ENCODE assay signal across 8 cellular contexts in the genomic region with DNA sequence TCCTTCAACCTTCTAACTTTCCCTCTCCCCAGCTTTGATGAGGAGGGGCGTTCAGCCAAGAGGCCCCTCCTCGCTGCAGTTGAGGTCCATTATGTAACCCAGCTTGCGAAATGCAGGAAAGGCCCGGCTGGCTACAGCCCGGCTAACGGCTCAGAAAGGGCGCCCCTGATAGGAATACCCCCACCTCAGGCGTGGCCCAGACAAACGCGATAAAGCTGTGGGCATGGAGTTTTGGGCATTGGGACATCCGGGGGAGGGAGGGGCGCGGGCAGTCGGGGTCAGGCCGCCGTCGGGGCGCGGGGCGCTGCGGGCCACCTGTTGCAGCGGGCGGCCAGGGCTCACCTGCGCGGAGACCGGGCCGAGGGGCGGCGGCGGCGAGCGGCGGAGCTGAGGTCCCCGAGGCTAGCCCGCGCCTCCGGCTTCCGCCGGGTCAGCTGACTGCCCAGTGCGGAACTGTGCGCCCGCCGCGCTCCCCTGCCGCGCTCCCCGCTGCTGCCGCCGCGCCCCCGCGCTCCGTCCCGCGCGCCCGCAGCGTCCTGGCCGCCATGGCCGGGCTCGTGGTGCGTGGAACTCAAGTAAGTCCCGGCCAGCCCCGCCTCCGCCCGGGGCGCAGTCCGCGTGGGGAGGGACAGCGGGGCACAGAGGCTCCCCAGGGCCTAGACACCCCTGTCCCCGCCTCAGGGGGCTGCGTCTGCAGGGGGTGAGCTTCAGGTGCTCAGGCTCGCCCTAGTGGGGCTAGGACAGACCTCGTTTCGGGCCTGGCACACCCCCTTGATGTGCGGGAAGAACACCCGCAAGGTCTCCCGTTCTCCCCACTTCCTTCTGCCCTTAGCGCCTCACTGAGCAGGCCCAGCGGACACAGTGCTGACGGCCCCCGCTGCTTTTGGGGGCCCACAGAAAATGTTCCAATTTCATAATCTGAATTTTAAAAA. TPM values are rescaled to one million over a fixed set of nuclear protein-coding genes. Genes with fewer than 3 reads are reported as not detected.
DNase-seq lines count a peak whose midpoint lies in the region; ATAC-seq and TF ChIP-seq lines count a peak whose summit lies in the region.

Gene LRMDA, plus strand, starts transcription at position 445 of the 932 bp plus-strand sequence.

- TF ChIP-seq POLR2A in right lobe of liver (IDR thresholded peaks at IDR 0.05) (peak; percentile 72), suprapubic skin (IDR thresholded peaks at IDR 0.05) (no peak)

- H3K4me1 ChIP-seq in right lobe of liver (peaks cover 0 to 32% (median 6%) of the 10 kb centered on the region in 4 donors), suprapubic skin (peaks cover 52% of the 10 kb centered on the region)

- no peaks in the 10 kb centered on the region for H3K27me3 ChIP-seq in right lobe of liver
- no peaks in the 10 kb centered on the region for H3K27me3 ChIP-seq in suprapubic skin

- H3K36me3 ChIP-seq in right lobe of liver (no peaks in the 10 kb centered on the region), suprapubic skin (no peaks in the 10 kb centered on the region)

- no peak for TF ChIP-seq RAD21 in Ishikawa (IDR thresholded peaks at IDR 0.05; ENCODE audit: low read depth)

- ATAC-seq in right lobe of liver = peak; percentile 65 to 73 (median 72)
- ATAC-seq in activated CD4-positive, CD25-positive, alpha-beta regulatory T cell treated with anti-CD3 and anti-CD28 coated beads, Interleukin-2, amount 50 U/mL, for 24 hours = no peak

- intact Hi-C loops in right lobe of liver (cut with DNase I) = no loop called here

- H3K9me3 ChIP-seq in right lobe of liver (no peaks in the 10 kb centered on the region), suprapubic skin (no peaks in the 10 kb centered on the region)

- WGBS in right lobe of liver (ENCODE audit: insufficient coverage, low coverage, low lambda C conversion rate, missing lambda C conversion rate) = 1% methylated on average over 17 of the region's 82 CpGs
- 34% methylated on average over 19 of the region's 82 CpGs for WGBS in suprapubic skin

- peak within 1 kb of the TSS; percentile 83 to 90 (median 88) for H3K27ac ChIP-seq in right lobe of liver
- H3K27ac ChIP-seq in suprapubic skin = peak within 1 kb of the TSS; percentile 64

- no peak for TF ChIP-seq EP300 in Ishikawa (IDR thresholded peaks at IDR 0.05; ENCODE audit: borderline replicate concordance)
- no peak for TF ChIP-seq EP300 in suprapubic skin (IDR thresholded peaks at IDR 0.05)

- DNase-seq in DMS53 treated with DMSO at 0.1 percent for 48 hours (lab: John Stamatoyannopoulos, UW; ENCODE audit: unreplicated experiment) (peak; percentile 32), choroid plexus epithelial cell (ENCODE audit: low read depth) (peak; percentile 45), right lobe of liver (peak; percentile 74 to 80 (median 77)), suprapubic skin (ENCODE audit: low spot score in 2 of 2) (peak in 1 of 2 donors; percentile 67), NCI-H2171 (lab: John Stamatoyannopoulos, UW) (no peak)
- no peak for DNase-seq in stimulated activated CD4-positive, alpha-beta T cell treated with anti-CD3 and anti-CD28 coated beads, Interleukin-12 subunit alpha, Interleukin-12 subunit beta, amount 100 ng/mL, for 4 hours

- TF ChIP-seq CTCF in choroid plexus epithelial cell (conservative IDR thresholded peaks at IDR 0.05; ENCODE audit: low read depth, low read length) (no peak), right lobe of liver (IDR thresholded peaks at IDR 0.05) (no peak), suprapubic skin (IDR thresholded peaks at IDR 0.05) (no peak)

- H3K4me3 ChIP-seq in choroid plexus epithelial cell (ENCODE audit: low read depth, low read length) (peak within 1 kb of the TSS; percentile 41), right lobe of liver (peak within 1 kb of the TSS; percentile 68 to 80 (median 75)), suprapubic skin (peak within 1 kb of the TSS; percentile 64)

TF ChIP-seq in Ishikawa, 13 proteins besides CTCF, POLR2A, EP300 and RAD21:
- TF ChIP-seq TEAD4 (IDR thresholded peaks at IDR 0.05) = no peak
- no peak for TF ChIP-seq TCF12 (IDR thresholded peaks at IDR 0.05; ENCODE audit: low read depth)
- 0 out of 2 replicates have a peak, but pooled peaks have one; percentile 2 for TF ChIP-seq ZBTB7A (IDR thresholded peaks at IDR 0.05; ENCODE audit: low read depth)
- TF ChIP-seq YY1 (IDR thresholded peaks at IDR 0.05; ENCODE audit: low read depth) = peak; percentile 34; the same call in 1 of the 2 replicates
- no peak; the same call in 1 of the 2 replicates for TF ChIP-seq TAF1 (IDR thresholded peaks at IDR 0.05; ENCODE audit: low read depth)
- TF ChIP-seq CREB1 (IDR thresholded peaks at IDR 0.05; ENCODE audit: low read depth) = no peak
- TF ChIP-seq, protein P1, sequence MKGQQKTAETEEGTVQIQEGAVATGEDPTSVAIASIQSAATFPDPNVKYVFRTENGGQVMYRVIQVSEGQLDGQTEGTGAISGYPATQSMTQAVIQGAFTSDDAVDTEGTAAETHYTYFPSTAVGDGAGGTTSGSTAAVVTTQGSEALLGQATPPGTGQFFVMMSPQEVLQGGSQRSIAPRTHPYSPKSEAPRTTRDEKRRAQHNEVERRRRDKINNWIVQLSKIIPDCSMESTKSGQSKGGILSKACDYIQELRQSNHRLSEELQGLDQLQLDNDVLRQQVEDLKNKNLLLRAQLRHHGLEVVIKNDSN (IDR thresholded peaks at IDR 0.05) = peak; percentile 80
- TF ChIP-seq, protein P2, sequence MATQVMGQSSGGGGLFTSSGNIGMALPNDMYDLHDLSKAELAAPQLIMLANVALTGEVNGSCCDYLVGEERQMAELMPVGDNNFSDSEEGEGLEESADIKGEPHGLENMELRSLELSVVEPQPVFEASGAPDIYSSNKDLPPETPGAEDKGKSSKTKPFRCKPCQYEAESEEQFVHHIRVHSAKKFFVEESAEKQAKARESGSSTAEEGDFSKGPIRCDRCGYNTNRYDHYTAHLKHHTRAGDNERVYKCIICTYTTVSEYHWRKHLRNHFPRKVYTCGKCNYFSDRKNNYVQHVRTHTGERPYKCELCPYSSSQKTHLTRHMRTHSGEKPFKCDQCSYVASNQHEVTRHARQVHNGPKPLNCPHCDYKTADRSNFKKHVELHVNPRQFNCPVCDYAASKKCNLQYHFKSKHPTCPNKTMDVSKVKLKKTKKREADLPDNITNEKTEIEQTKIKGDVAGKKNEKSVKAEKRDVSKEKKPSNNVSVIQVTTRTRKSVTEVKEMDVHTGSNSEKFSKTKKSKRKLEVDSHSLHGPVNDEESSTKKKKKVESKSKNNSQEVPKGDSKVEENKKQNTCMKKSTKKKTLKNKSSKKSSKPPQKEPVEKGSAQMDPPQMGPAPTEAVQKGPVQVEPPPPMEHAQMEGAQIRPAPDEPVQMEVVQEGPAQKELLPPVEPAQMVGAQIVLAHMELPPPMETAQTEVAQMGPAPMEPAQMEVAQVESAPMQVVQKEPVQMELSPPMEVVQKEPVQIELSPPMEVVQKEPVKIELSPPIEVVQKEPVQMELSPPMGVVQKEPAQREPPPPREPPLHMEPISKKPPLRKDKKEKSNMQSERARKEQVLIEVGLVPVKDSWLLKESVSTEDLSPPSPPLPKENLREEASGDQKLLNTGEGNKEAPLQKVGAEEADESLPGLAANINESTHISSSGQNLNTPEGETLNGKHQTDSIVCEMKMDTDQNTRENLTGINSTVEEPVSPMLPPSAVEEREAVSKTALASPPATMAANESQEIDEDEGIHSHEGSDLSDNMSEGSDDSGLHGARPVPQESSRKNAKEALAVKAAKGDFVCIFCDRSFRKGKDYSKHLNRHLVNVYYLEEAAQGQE (IDR thresholded peaks at IDR 0.05; ENCODE audit: low read depth) = no peak
- TF ChIP-seq, protein P3, sequence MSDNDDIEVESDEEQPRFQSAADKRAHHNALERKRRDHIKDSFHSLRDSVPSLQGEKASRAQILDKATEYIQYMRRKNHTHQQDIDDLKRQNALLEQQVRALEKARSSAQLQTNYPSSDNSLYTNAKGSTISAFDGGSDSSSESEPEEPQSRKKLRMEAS (IDR thresholded peaks at IDR 0.05) = no peak; the same call in 1 of the 2 replicates
- TF ChIP-seq CEBPB (IDR thresholded peaks at IDR 0.05) = peak; percentile 74; the same call in 1 of the 2 replicates
- TF ChIP-seq FOXM1 (IDR thresholded peaks at IDR 0.05; ENCODE audit: borderline replicate concordance, low read depth) = no peak
- no peak for TF ChIP-seq EGR1 (IDR thresholded peaks at IDR 0.05)
- no peak for TF ChIP-seq NFIC (IDR thresholded peaks at IDR 0.05)

RNA-seq across cellular contexts. Expression of gene LRMDA, which starts in this region (rescaled TPM):
- 10 to 100 TPM in 5 of 6 experiments, 1 to 10 TPM in 1; 9.9 to 19.9 (median 16.3) TPM for total RNA-seq in right lobe of liver
- total RNA-seq in suprapubic skin = 1 to 10 TPM in 2 of 4 donors, under 1 TPM in 1, not detected in 1; 0.10 to 2.9 (median 1.9) TPM

Comparison
In these comparisons a context has a peak if more than half of its experiments do, and no peak if none do; other contexts are left out.
1. DNase-seq: peak in DMS53 treated with DMSO at 0.1 percent for 48 hours (single experiment), choroid plexus epithelial cell (single experiment) and right lobe of liver (3 of 3); none in NCI-H2171 (single experiment) and stimulated activated CD4-positive, alpha-beta T cell treated with anti-CD3 and anti-CD28 coated beads, Interleukin-12 subunit alpha, Interleukin-12 subunit beta, amount 100 ng/mL, for 4 hours (single experiment).
2. ATAC-seq: peak in right lobe of liver (4 of 4); none in activated CD4-positive, CD25-positive, alpha-beta regulatory T cell treated with anti-CD3 and anti-CD28 coated beads, Interleukin-2, amount 50 U/mL, for 24 hours (0 of 2).
3. Peak in every context shown above with its lines, with median percentiles within 50 percentile points of each other: H3K4me3 ChIP-seq.